In genomic region chr17:4142107-4142900, GRCh38 we compare ENCODE assay signal across 8 cellular contexts. TPM values are rescaled to one million over a fixed set of nuclear protein-coding genes. Genes with fewer than 3 reads are reported as not detected.
DNase-seq lines count a peak whose midpoint lies in the region; ATAC-seq and TF ChIP-seq lines count a peak whose summit lies in the region.

No MANE protein-coding gene starts in this region.

- peak; percentile 2 for ATAC-seq in HG02938 (IDR thresholded peaks at IDR 0.05; ENCODE audit: unreplicated experiment)
- peak; percentile 0 for ATAC-seq in left lung

- H3K27me3 ChIP-seq in left lung = no peaks in the 10 kb centered on the region

- H3K27ac ChIP-seq in left lung = peak overlapping the region; percentile 99 to 100

- H3K36me3 ChIP-seq in left lung = peaks cover 0 to 4% of the 10 kb centered on the region in 2 donors

- peak overlapping the region; percentile 88 to 89 for H3K4me3 ChIP-seq in cardiac fibroblast (replicated peaks in 1 of 2; ENCODE audit: low read depth in 2 of 2, low read length in 2 of 2)
- H3K4me3 ChIP-seq in left lung = peak overlapping the region; percentile 98 to 99

- DNase-seq in NCI-H146 (lab: John Stamatoyannopoulos, UW) = peak; percentile 64
- DNase-seq in NCI-H146 treated with DMSO at 0.1 percent for 48 hours (lab: John Stamatoyannopoulos, UW; ENCODE audit: unreplicated experiment) = no peak
- peak; percentile 25 for DNase-seq in SW480 (ENCODE audit: low spot score)
- peak; percentile 22 to 39 for DNase-seq in cardiac fibroblast (ENCODE audit: low read depth in 2 of 2)
- DNase-seq in left lung = peak; percentile 47 to 89
- DNase-seq in stimulated activated CD8-positive, alpha-beta memory T cell treated with anti-CD3 and anti-CD28 coated beads, Interleukin-12 subunit alpha, Interleukin-12 subunit beta, amount 100 ng/mL, for 1 hour (ENCODE audit: low read depth) = peak; percentile 4
- DNase-seq in HCEC 1CT = no peak

- intact Hi-C loops in left lung (cut with DNase I) = no loop called here

- TF ChIP-seq CTCF in cardiac fibroblast (IDR thresholded peaks at IDR 0.05; ENCODE audit: low read depth, low read length) (no peak), left lung (IDR thresholded peaks at IDR 0.05) (no peak)

- peaks cover 16 to 54% of the 10 kb centered on the region in 2 donors for H3K4me1 ChIP-seq in left lung

- H3K9me3 ChIP-seq in left lung = no peaks in the 10 kb centered on the region

RNA-seq across cellular contexts. Expression of gene ZZEF1, which starts 0.5 kb away (rescaled TPM):
- total RNA-seq in left lung = 10 to 100 TPM; 39.2 to 56.7 TPM

RNA-seq across cellular contexts. Expression of gene CYB5D2, which starts 0.7 kb away (rescaled TPM):
- total RNA-seq in left lung = 10 to 100 TPM in 1 of 2 donors, 1 to 10 TPM in 1; 9.4 to 11.0 TPM

Comparison
In these comparisons a context has a peak if more than half of its experiments do, and no peak if none do; other contexts are left out.
1. DNase-seq: peak in NCI-H146 (single experiment), SW480 (single experiment), cardiac fibroblast (2 of 2), left lung (2 of 2) and stimulated activated CD8-positive, alpha-beta memory T cell treated with anti-CD3 and anti-CD28 coated beads, Interleukin-12 subunit alpha, Interleukin-12 subunit beta, amount 100 ng/mL, for 1 hour (single experiment); none in NCI-H146 treated with DMSO at 0.1 percent for 48 hours (single experiment) and HCEC 1CT (single experiment).